Comparison of ENCODE assay signal across 26 cellular contexts in the genomic region with DNA sequence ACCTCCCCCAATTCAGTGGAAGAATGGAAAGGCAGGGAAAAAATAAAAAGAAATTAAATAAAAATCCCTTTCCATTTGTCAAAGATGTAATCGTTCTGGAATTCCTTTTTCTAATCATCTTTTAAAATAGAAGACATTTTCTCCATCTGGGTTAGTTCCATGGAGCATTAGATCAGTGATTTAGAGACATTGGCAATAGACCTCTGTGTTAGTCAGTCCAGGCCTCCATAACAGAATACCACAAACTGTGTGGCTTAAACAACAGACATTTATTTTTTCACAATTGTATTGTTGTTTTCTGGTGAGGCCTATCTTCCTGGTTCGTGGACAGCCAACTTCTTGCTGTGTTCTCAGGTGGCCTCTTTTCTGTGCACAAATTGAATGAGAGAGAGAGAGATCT.
"Had no signal": no experiment of that assay in that cellular context is flagged by ENCODE, and none has a peak within 500 bp of the region (broad histone marks: within the 10 kb centered on the region; RNA-seq: fewer than 3 reads in every experiment).

No MANE protein-coding gene starts in this region.

- H3K9me3 ChIP-seq: breast epithelium, Peyer's patch, SJSA1 had no signal

- H3K27me3 Mint-ChIP-seq: activated naive CD4-positive, alpha-beta T cell treated with anti-CD3 and anti-CD28 coated beads, Interleukin-2, amount 10 ng/mL, durations not matched to agents 7 days and 5 days; activated naive CD8-positive, alpha-beta T cell treated with anti-CD3 and anti-CD28 coated beads for 36 hours had no signal

- DNase-seq: activated CD4-positive, alpha-beta T cell treated with anti-CD3 and anti-CD28 coated beads for 4 hours; activated CD8-positive, alpha-beta memory T cell treated with anti-CD3 and anti-CD28 coated beads, Interleukin-2, amount 50 U/mL, for 4 hours; activated CD8-positive, alpha-beta T cell treated with anti-CD3 and anti-CD28 coated beads for 36 hours; activated gamma-delta T cell treated with Interleukin-2 at 50 U/mL for 16 hours; activated naive CD4-positive, alpha-beta T cell treated with anti-CD3 and anti-CD28 coated beads, Interleukin-2, amount 10 ng/mL, durations not matched to agents 7 days and 5 days; activated naive CD8-positive, alpha-beta T cell treated with anti-CD3 and anti-CD28 coated beads for 36 hours; activated T-cell treated with anti-CD3 and anti-CD28 coated beads, Interleukin-2, amount 50 U/mL, for 72 hours; aorta; caudate nucleus; Karpas-422; NCI-H1105 treated with DMSO at 0.1 percent for 48 hours; NCI-H1436 treated with DMSO at 0.1 percent for 48 hours; NCI-H187; NCI-H2081; NCI-H446 treated with DMSO at 0.1 percent for 48 hours; NCI-H526; NCI-H774; OCI-M1; Peyer's patch; Right ventricle myocardium superior had no signal

- H3K27ac ChIP-seq: breast epithelium, Peyer's patch, RWPE1, SJSA1 had no signal

- H3K4me1 ChIP-seq: breast epithelium, Peyer's patch, SJSA1 had no signal

- H3K36me3 Mint-ChIP-seq: activated naive CD4-positive, alpha-beta T cell treated with anti-CD3 and anti-CD28 coated beads, Interleukin-2, amount 10 ng/mL, durations not matched to agents 7 days and 5 days; activated naive CD8-positive, alpha-beta T cell treated with anti-CD3 and anti-CD28 coated beads for 36 hours had no signal

- H3K27me3 ChIP-seq: breast epithelium, Peyer's patch, SJSA1 had no signal

- H3K27ac Mint-ChIP-seq: activated CD8-positive, alpha-beta T cell treated with anti-CD3 and anti-CD28 coated beads for 36 hours; activated naive CD4-positive, alpha-beta T cell treated with anti-CD3 and anti-CD28 coated beads, Interleukin-2, amount 10 ng/mL, durations not matched to agents 7 days and 5 days; activated naive CD8-positive, alpha-beta T cell treated with anti-CD3 and anti-CD28 coated beads for 36 hours; activated T-cell treated with anti-CD3 and anti-CD28 coated beads, Interleukin-2, amount 50 U/mL, for 72 hours; activated T-helper 2 cell treated with anti-CD3 and anti-CD28 coated beads, Interferon-gamma antibody, Interleukin-2, Interleukin-4, amounts not matched to agents 10 μg/mL and 5 μg/mL and 100 μg/mL, durations not matched to agents 14 hours and 24 hours and 36 hours; T-helper 1 cell treated with Interleukin-12 subunit alpha and Interleukin-12 subunit beta and Interleukin-4 antibody, amounts not matched to agents 30 μg/mL and 1 μg/mL, for 36 hours had no signal

- H3K4me1 Mint-ChIP-seq: activated naive CD4-positive, alpha-beta T cell treated with anti-CD3 and anti-CD28 coated beads, Interleukin-2, amount 10 ng/mL, durations not matched to agents 7 days and 5 days; activated naive CD8-positive, alpha-beta T cell treated with anti-CD3 and anti-CD28 coated beads for 36 hours had no signal

- H3K4me3 Mint-ChIP-seq: activated CD8-positive, alpha-beta T cell treated with anti-CD3 and anti-CD28 coated beads for 36 hours; activated naive CD4-positive, alpha-beta T cell treated with anti-CD3 and anti-CD28 coated beads, Interleukin-2, amount 10 ng/mL, durations not matched to agents 7 days and 5 days; activated naive CD8-positive, alpha-beta T cell treated with anti-CD3 and anti-CD28 coated beads for 36 hours; activated T-cell treated with anti-CD3 and anti-CD28 coated beads, Interleukin-2, amount 50 U/mL, for 72 hours; T-helper 1 cell treated with Interleukin-12 subunit alpha and Interleukin-12 subunit beta and Interleukin-4 antibody, amounts not matched to agents 30 μg/mL and 1 μg/mL, for 36 hours had no signal

- ATAC-seq: activated CD4-positive, CD25-positive, alpha-beta regulatory T cell treated with anti-CD3 and anti-CD28 coated beads, Interleukin-2, amount 50 U/mL, for 24 hours; activated CD8-positive, alpha-beta T cell treated with anti-CD3 and anti-CD28 coated beads for 36 hours; activated T-cell treated with anti-CD3 and anti-CD28 coated beads, Interleukin-2, amount 50 U/mL, for 72 hours had no signal

- H3K4me3 ChIP-seq: breast epithelium, Peyer's patch, SJSA1 had no signal

- H3K9me3 Mint-ChIP-seq: activated CD8-positive, alpha-beta T cell treated with anti-CD3 and anti-CD28 coated beads for 36 hours; activated naive CD4-positive, alpha-beta T cell treated with anti-CD3 and anti-CD28 coated beads, Interleukin-2, amount 10 ng/mL, durations not matched to agents 7 days and 5 days; activated naive CD8-positive, alpha-beta T cell treated with anti-CD3 and anti-CD28 coated beads for 36 hours; activated T-helper 2 cell treated with anti-CD3 and anti-CD28 coated beads, Interferon-gamma antibody, Interleukin-2, Interleukin-4, amounts not matched to agents 10 μg/mL and 5 μg/mL and 100 μg/mL, durations not matched to agents 14 hours and 24 hours and 36 hours; T-helper 1 cell treated with Interleukin-12 subunit alpha and Interleukin-12 subunit beta and Interleukin-4 antibody, amounts not matched to agents 30 μg/mL and 1 μg/mL, for 36 hours had no signal

- H3K36me3 ChIP-seq: breast epithelium, Peyer's patch, SJSA1 had no signal
